ENCODE assay signal across 1 cellular context in the genomic region with DNA sequence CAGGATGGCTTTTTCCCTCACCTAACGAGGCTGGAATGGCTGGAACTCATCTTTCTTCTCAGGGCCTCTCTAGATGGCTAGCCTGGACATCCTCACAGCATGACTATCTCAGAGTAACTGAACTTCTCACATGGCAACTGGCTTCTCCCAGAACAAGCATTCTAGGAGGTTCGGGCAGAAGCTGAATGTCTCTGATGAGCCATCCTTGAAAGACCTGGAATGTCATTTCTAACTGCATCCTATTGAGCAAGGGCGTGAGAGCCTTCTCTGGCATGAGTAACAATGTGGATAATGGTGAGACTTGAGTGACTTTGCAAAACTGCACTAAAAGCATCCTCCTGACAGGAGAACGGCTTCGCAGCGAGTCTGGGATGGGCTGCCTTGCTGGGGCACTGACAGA.
TF ChIP-seq lines count a peak whose summit lies in the region.

No MANE protein-coding gene starts in this region.

TF ChIP-seq in endothelial cell of umbilical vein, 7 proteins besides CTCF, POLR2A, EP300 and RAD21:
- TF ChIP-seq GATA2 (IDR thresholded peaks at IDR 0.05; ENCODE audit: insufficient read depth, insufficient read length, low read depth, low read length) (no peak), JUN (IDR thresholded peaks at IDR 0.05; ENCODE audit: borderline replicate concordance, insufficient read depth, insufficient read length, low read depth) (no peak), EZH2 (IDR thresholded peaks at IDR 0.05; ENCODE audit: borderline replicate concordance, low read depth, low read length, severe bottlenecking) (no peak), POLR2AphosphoS5 (IDR thresholded peaks at IDR 0.05; ENCODE audit: insufficient read depth, low read depth, low read length) (no peak), MYC (IDR thresholded peaks at IDR 0.05; ENCODE audit: low read depth, low read length) (no peak), FOS (IDR thresholded peaks at IDR 0.05; ENCODE audit: borderline replicate concordance, insufficient read depth, low read length) (no peak)
- TF ChIP-seq, protein P1, sequence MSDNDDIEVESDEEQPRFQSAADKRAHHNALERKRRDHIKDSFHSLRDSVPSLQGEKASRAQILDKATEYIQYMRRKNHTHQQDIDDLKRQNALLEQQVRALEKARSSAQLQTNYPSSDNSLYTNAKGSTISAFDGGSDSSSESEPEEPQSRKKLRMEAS (IDR thresholded peaks at IDR 0.05; ENCODE audit: insufficient read depth, insufficient read length), result no peak
